13 cellular contexts compared by ENCODE assay signal in the genomic region with DNA sequence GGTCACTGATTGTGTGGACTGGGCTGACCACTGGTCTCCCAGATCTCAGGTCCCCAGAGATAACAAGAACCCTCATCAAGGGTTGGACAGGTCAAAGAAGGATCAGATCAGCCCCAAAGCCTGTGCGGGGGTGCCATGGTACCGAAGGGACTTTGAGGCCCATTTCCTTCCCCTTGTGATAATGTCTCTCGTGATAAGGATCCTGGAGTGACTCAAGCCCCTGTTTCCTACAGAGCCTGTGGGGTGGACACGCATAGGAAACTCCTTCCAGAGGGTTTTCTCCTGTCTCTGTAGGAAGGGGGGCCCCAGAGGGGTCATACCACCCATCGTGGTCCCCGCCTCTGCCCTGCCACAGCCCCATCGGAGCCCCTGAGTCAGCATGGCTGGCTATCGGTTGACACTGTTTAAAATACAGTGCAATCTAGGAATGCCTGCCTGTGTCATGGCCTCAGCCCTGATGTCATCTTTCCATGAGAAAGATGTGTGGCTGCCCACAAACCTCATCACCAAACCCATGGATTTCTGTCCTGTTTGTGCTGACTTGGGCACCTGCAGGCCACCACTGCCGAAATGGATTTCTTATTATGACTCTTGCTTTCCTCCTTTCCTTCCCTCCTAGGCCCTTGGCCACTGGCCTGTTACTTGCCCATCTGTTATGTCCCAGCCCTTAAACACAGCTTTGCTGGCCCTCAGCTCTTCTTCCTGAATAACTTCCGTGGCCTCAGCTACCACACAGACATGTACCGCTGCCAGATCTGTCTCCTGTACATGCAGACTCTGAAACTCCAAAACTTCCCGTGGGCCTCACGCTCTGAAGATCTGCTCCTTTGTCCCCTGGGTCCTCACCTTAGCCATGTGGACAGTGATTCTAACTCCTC. TPM values are rescaled to one million over a fixed set of nuclear protein-coding genes. Genes with fewer than 3 reads are reported as not detected.
A peak's percentile ranks its signal among the peaks of the same experiment; 100 is the strongest.
DNase-seq lines count a peak whose midpoint lies in the region; ATAC-seq and TF ChIP-seq lines count a peak whose summit lies in the region.
"Had no signal": no experiment of that assay in that cellular context is flagged by ENCODE, and none has a peak within 500 bp of the region (broad histone marks: within the 10 kb centered on the region; RNA-seq: fewer than 3 reads in every experiment).

No MANE protein-coding gene starts in this region.

- H3K27ac Mint-ChIP-seq in CD8-positive, alpha-beta memory T cell, result peak overlapping the region in 5 of 8 donors; percentile 2 to 79 (median 27)
- H3K27ac Mint-ChIP-seq: dendritic cell treated with granulocyte-macrophage colony-stimulating factor and Interleukin-4, amounts not matched to agents 40 ng/mL and 50 ng/mL, for 4 days had no signal

- peaks cover 11% of the 10 kb centered on the region for H3K4me1 ChIP-seq in CD8-positive, alpha-beta memory T cell (ENCODE audit: insufficient read depth, low read length)
- H3K4me1 ChIP-seq in ovary (ENCODE audit: insufficient read depth), result no peaks in the 10 kb centered on the region
- H3K4me1 ChIP-seq in uterus, result no peaks in the 10 kb centered on the region

- POLR2A ChIA-PET in CD8-positive, alpha-beta memory T cell (lab: Charles Lee), result interaction anchor here (0.8 kb wide), 1 partner anchor 355 kb away, joined by 3 read pairs; no protein-coding TSS in a partner anchor

- H3K27me3 ChIP-seq in CD8-positive, alpha-beta memory T cell (ENCODE audit: insufficient read depth, low read length, poor library complexity, severe bottlenecking), result no peaks in the 10 kb centered on the region
- H3K27me3 ChIP-seq in ovary (no peaks in the 10 kb centered on the region), uterus (no peaks in the 10 kb centered on the region)

- DNase-seq in CD8-positive, alpha-beta memory T cell, result no peak
- DNase-seq in OCI-M1 (lab: John Stamatoyannopoulos, UW) (peak; percentile 32), astrocyte of the hippocampus (ENCODE audit: low read depth, low spot score) (peak; percentile 49), pons (ENCODE audit: low spot score) (peak; percentile 13), ovary (no peak), NCI-H2171 treated with DMSO at 0.1 percent for 48 hours (lab: John Stamatoyannopoulos, UW) (no peak), uterus (no peak)
- DNase-seq: DMS79; naive thymus-derived CD8-positive, alpha-beta T cell; NCI-H1436 treated with DMSO at 0.1 percent for 48 hours had no signal

- no peak for ATAC-seq in GM18909 (IDR thresholded peaks at IDR 0.05; ENCODE audit: poor library complexity, unreplicated experiment)
- ATAC-seq: HCT116; naive thymus-derived CD8-positive, alpha-beta T cell had no signal

- WGBS in ovary, 3 donors, result 79 to 83% (median 80%) methylated on average over 13 of the region's 13 CpGs

- peak overlapping the region; percentile 27 for H3K27ac ChIP-seq in CD8-positive, alpha-beta memory T cell (ENCODE audit: low read depth, low read length)
- H3K27ac ChIP-seq in ovary, result no peak overlapping the region
- no peak overlapping the region for H3K27ac ChIP-seq in uterus

- intact Hi-C loops in ovary (cut with DNase I), result no loop called here
- intact Hi-C loops in uterus (cut with DNase I; ENCODE audit: low total_unique reads), result no loop called here

- H3K9me3 ChIP-seq in CD8-positive, alpha-beta memory T cell (ENCODE audit: low read length), result no peaks in the 10 kb centered on the region
- H3K9me3 ChIP-seq in ovary (no peaks in the 10 kb centered on the region), uterus (no peaks in the 10 kb centered on the region)

- no peaks in the 10 kb centered on the region for H3K36me3 Mint-ChIP-seq in CD8-positive, alpha-beta memory T cell
- H3K36me3 Mint-ChIP-seq: naive thymus-derived CD8-positive, alpha-beta T cell had no signal

- TF ChIP-seq POLR2A in ovary (IDR thresholded peaks at IDR 0.05), result no peak
- no peak for TF ChIP-seq POLR2A in uterus (IDR thresholded peaks at IDR 0.05)

- H3K4me3 ChIP-seq in CD8-positive, alpha-beta memory T cell (ENCODE audit: low read length), result no peak overlapping the region
- H3K4me3 ChIP-seq in ovary (no peak overlapping the region), uterus (no peak overlapping the region)

- no peaks in the 10 kb centered on the region for H3K36me3 ChIP-seq in CD8-positive, alpha-beta memory T cell (ENCODE audit: insufficient read depth, low read length)
- H3K36me3 ChIP-seq in ovary, result no peaks in the 10 kb centered on the region
- no peaks in the 10 kb centered on the region for H3K36me3 ChIP-seq in uterus

- H3K9me3 Mint-ChIP-seq in CD8-positive, alpha-beta memory T cell, result no peaks in the 10 kb centered on the region
- H3K9me3 Mint-ChIP-seq: dendritic cell treated with granulocyte-macrophage colony-stimulating factor and Interleukin-4, amounts not matched to agents 40 ng/mL and 50 ng/mL, for 4 days; naive thymus-derived CD8-positive, alpha-beta T cell had no signal

- TF ChIP-seq EP300 in ovary (IDR thresholded peaks at IDR 0.05), result no peak

- H3K4me1 Mint-ChIP-seq in CD8-positive, alpha-beta memory T cell, result peaks cover 12 to 57% (median 29%) of the 10 kb centered on the region in 3 donors

- peak overlapping the region in 1 of 7 donors; percentile 51 for H3K4me3 Mint-ChIP-seq in CD8-positive, alpha-beta memory T cell
- H3K4me3 Mint-ChIP-seq: dendritic cell treated with granulocyte-macrophage colony-stimulating factor and Interleukin-4, amounts not matched to agents 40 ng/mL and 50 ng/mL, for 4 days; naive thymus-derived CD8-positive, alpha-beta T cell had no signal

- CTCF ChIA-PET in CD8-positive, alpha-beta memory T cell (lab: Charles Lee), result no interaction called here

- TF ChIP-seq CTCF in ovary (IDR thresholded peaks at IDR 0.05), result no peak
- TF ChIP-seq CTCF in uterus (IDR thresholded peaks at IDR 0.05), result no peak

- no peaks in the 10 kb centered on the region for H3K27me3 Mint-ChIP-seq in CD8-positive, alpha-beta memory T cell
- H3K27me3 Mint-ChIP-seq: naive thymus-derived CD8-positive, alpha-beta T cell had no signal

RNA-seq across cellular contexts. Expression of a gene that starts 2.9 kb away (rescaled TPM):
- 100 to 1,000 TPM; 393 to 409 TPM for total RNA-seq in CD8-positive, alpha-beta memory T cell
- not detected for polyA plus RNA-seq in CD8-positive, alpha-beta memory T cell
- total RNA-seq in ovary (under 1 TPM in 1 of 7 donors, not detected in 6; 0.28 TPM), uterus (not detected)
- not detected for polyA plus RNA-seq in ovary
- total RNA-seq: naive thymus-derived CD8-positive, alpha-beta T cell had no signal
- polyA plus RNA-seq: naive thymus-derived CD8-positive, alpha-beta T cell had no signal

RNA-seq across cellular contexts. Expression of a gene that starts 10.2 kb away (rescaled TPM):
- total RNA-seq in CD8-positive, alpha-beta memory T cell, result 10 to 100 TPM; 69.7 to 71.9 TPM
- polyA plus RNA-seq in CD8-positive, alpha-beta memory T cell, result not detected
- total RNA-seq in ovary (not detected), uterus (not detected)
- not detected for polyA plus RNA-seq in ovary
- total RNA-seq: naive thymus-derived CD8-positive, alpha-beta T cell had no signal
- polyA plus RNA-seq: naive thymus-derived CD8-positive, alpha-beta T cell had no signal

RNA-seq across cellular contexts. Expression of a gene that starts 59.2 kb away (rescaled TPM):
- 10 to 100 TPM; 21.8 to 22.7 TPM for total RNA-seq in CD8-positive, alpha-beta memory T cell
- polyA plus RNA-seq in CD8-positive, alpha-beta memory T cell, result 20.7 TPM
- total RNA-seq in ovary, result under 1 TPM in 6 of 7 donors, not detected in 1; 0.07 to 0.34 (median 0.22) TPM
- polyA plus RNA-seq in ovary, result under 1 TPM; 0.17 to 0.65 TPM
- total RNA-seq in uterus, result 1 to 10 TPM in 1 of 4 donors, under 1 TPM in 1, not detected in 2; 0.18 to 1.3 TPM

Comparison
In these comparisons a context has a peak if more than half of its experiments do, and no peak if none do; other contexts are left out.
1. DNase-seq: peak in OCI-M1 (single experiment), astrocyte of the hippocampus (single experiment) and pons (single experiment); none in CD8-positive, alpha-beta memory T cell (0 of 5), ovary (0 of 5), NCI-H2171 treated with DMSO at 0.1 percent for 48 hours (single experiment) and uterus (0 of 2).
2. RNA of a gene that starts 2.9 kb away (total RNA-seq): 393 to 409 TPM in CD8-positive, alpha-beta memory T cell; 0.28 TPM in ovary and not detected in uterus; every median in the first group is over 100 times any median in the second.
3. RNA of a gene that starts 10.2 kb away (total RNA-seq): 69.7 to 71.9 TPM in CD8-positive, alpha-beta memory T cell; not detected in ovary and not detected in uterus; every median in the first group is over 10 times any median in the second.
4. RNA of a gene that starts 59.2 kb away (total RNA-seq): 21.8 to 22.7 TPM in CD8-positive, alpha-beta memory T cell; 0.18 to 1.3 TPM in uterus and 0.07 to 0.34 TPM in ovary; every median in the first group is over 4 times any median in the second.